Comparison of ENCODE assay signal across 12 cellular contexts in genomic region chr11:94924074-94925031, GRCh38. TPM values are rescaled to one million over a fixed set of nuclear protein-coding genes. Genes with fewer than 3 reads are reported as not detected.
DNase-seq lines count a peak whose midpoint lies in the region; ATAC-seq and TF ChIP-seq lines count a peak whose summit lies in the region.
"Had no signal": no experiment of that assay in that cellular context is flagged by ENCODE, and none has a peak within 500 bp of the region (broad histone marks: within the 10 kb centered on the region; RNA-seq: fewer than 3 reads in every experiment).

No MANE protein-coding gene starts in this region.

- H3K27me3 Mint-ChIP-seq in stimulated activated naive CD8-positive, alpha-beta T cell treated with anti-CD3 and anti-CD28 coated beads, Interleukin-15, Interleukin-2, amounts not matched to agents 100 ng/mL and 50 ng/mL, for 24 hours: no peaks in the 10 kb centered on the region
- no peaks in the 10 kb centered on the region for H3K27me3 Mint-ChIP-seq in activated T-helper 17 cell treated with anti-CD3 and anti-CD28 coated beads, Interleukin-2, amount 50 U/mL, for 72 hours

- H3K9me3 Mint-ChIP-seq in stimulated activated naive CD8-positive, alpha-beta T cell treated with anti-CD3 and anti-CD28 coated beads, Interleukin-15, Interleukin-2, amounts not matched to agents 100 ng/mL and 50 ng/mL, for 24 hours: peaks cover 18% of the 10 kb centered on the region
- peaks cover 5% of the 10 kb centered on the region for H3K9me3 Mint-ChIP-seq in activated T-helper 17 cell treated with anti-CD3 and anti-CD28 coated beads, Interleukin-2, amount 50 U/mL, for 72 hours

- H3K36me3 Mint-ChIP-seq in stimulated activated naive CD8-positive, alpha-beta T cell treated with anti-CD3 and anti-CD28 coated beads, Interleukin-15, Interleukin-2, amounts not matched to agents 100 ng/mL and 50 ng/mL, for 24 hours (ENCODE audit: low read depth): peaks cover 12% of the 10 kb centered on the region
- H3K36me3 Mint-ChIP-seq in activated T-helper 17 cell treated with anti-CD3 and anti-CD28 coated beads, Interleukin-2, amount 50 U/mL, for 72 hours (ENCODE audit: low read depth): no peaks in the 10 kb centered on the region

- H3K27me3 ChIP-seq in lower lobe of right lung (ENCODE audit: low read depth): no peaks in the 10 kb centered on the region
- H3K27me3 ChIP-seq: right atrium auricular region had no signal

- no peak overlapping the region for H3K27ac Mint-ChIP-seq in stimulated activated naive CD8-positive, alpha-beta T cell treated with anti-CD3 and anti-CD28 coated beads, Interleukin-15, Interleukin-2, amounts not matched to agents 100 ng/mL and 50 ng/mL, for 24 hours
- peak overlapping the region; percentile 84 for H3K27ac Mint-ChIP-seq in activated T-helper 17 cell treated with anti-CD3 and anti-CD28 coated beads, Interleukin-2, amount 50 U/mL, for 72 hours

- H3K4me1 Mint-ChIP-seq in stimulated activated naive CD8-positive, alpha-beta T cell treated with anti-CD3 and anti-CD28 coated beads, Interleukin-15, Interleukin-2, amounts not matched to agents 100 ng/mL and 50 ng/mL, for 24 hours (ENCODE audit: low read depth): peaks cover 37% of the 10 kb centered on the region
- H3K4me1 Mint-ChIP-seq in activated T-helper 17 cell treated with anti-CD3 and anti-CD28 coated beads, Interleukin-2, amount 50 U/mL, for 72 hours: peaks cover 25% of the 10 kb centered on the region

- no peak for TF ChIP-seq CTCF in lower lobe of right lung (IDR thresholded peaks at IDR 0.05)

- peak overlapping the region; percentile 77 for H3K27ac ChIP-seq in lower lobe of right lung
- H3K27ac ChIP-seq: thoracic aorta had no signal

- intact Hi-C loops in lower lobe of right lung (cut with DNase I): no loop called here

- DNase-seq in stimulated activated naive CD8-positive, alpha-beta T cell treated with anti-CD3 and anti-CD28 coated beads, Interleukin-15, Interleukin-2, amounts not matched to agents 100 U/mL and 50 U/mL, for 24 hours: no peak
- DNase-seq in lower lobe of right lung (no peak), COR-L47 (lab: John Stamatoyannopoulos, UW) (no peak), HK-2 (ENCODE audit: unreplicated experiment) (no peak), NCI-H748 (lab: John Stamatoyannopoulos, UW; ENCODE audit: unreplicated experiment) (no peak), GM19238 (ENCODE audit: insufficient read length, low spot score) (no peak)
- DNase-seq: mammary epithelial cell, NCI-H1694 had no signal

- ATAC-seq in stimulated activated naive CD8-positive, alpha-beta T cell treated with anti-CD3 and anti-CD28 coated beads, Interleukin-15, Interleukin-2, amounts not matched to agents 100 U/mL and 50 U/mL, for 24 hours: no peak
- ATAC-seq in activated T-helper 17 cell treated with anti-CD3 and anti-CD28 coated beads, Interleukin-2, amount 50 U/mL, for 72 hours (replicated peaks): peak; percentile 59
- no peak for ATAC-seq in lower lobe of right lung

- H3K36me3 ChIP-seq in lower lobe of right lung: no peaks in the 10 kb centered on the region
- H3K36me3 ChIP-seq: right atrium auricular region, thoracic aorta had no signal

- H3K4me1 ChIP-seq in lower lobe of right lung: peaks cover 49% of the 10 kb centered on the region

- H3K4me3 ChIP-seq in lower lobe of right lung: no peak overlapping the region
- H3K4me3 ChIP-seq: right atrium auricular region, thoracic aorta had no signal

- no peaks in the 10 kb centered on the region for H3K9me3 ChIP-seq in lower lobe of right lung
- H3K9me3 ChIP-seq: right atrium auricular region, thoracic aorta had no signal

- peak overlapping the region; percentile 25 for H3K4me3 Mint-ChIP-seq in stimulated activated naive CD8-positive, alpha-beta T cell treated with anti-CD3 and anti-CD28 coated beads, Interleukin-15, Interleukin-2, amounts not matched to agents 100 ng/mL and 50 ng/mL, for 24 hours
- H3K4me3 Mint-ChIP-seq in activated T-helper 17 cell treated with anti-CD3 and anti-CD28 coated beads, Interleukin-2, amount 50 U/mL, for 72 hours: peak overlapping the region; percentile 49

RNA-seq across cellular contexts. Expression of gene CWC15, which starts 49.0 kb away (rescaled TPM):
- 10 to 100 TPM; 69.4 to 80.3 TPM for total RNA-seq in activated T-helper 17 cell treated with anti-CD3 and anti-CD28 coated beads, Interleukin-2, amount 50 U/mL, for 72 hours
- 57.9 TPM for total RNA-seq in lower lobe of right lung

RNA-seq across cellular contexts. Expression of gene KDM4D, which starts 49.2 kb away (rescaled TPM):
- total RNA-seq in activated T-helper 17 cell treated with anti-CD3 and anti-CD28 coated beads, Interleukin-2, amount 50 U/mL, for 72 hours: 1 to 10 TPM in 1 of 2 donors, under 1 TPM in 1; 0.91 to 1.0 TPM
- 0.68 TPM for total RNA-seq in lower lobe of right lung
